Comparison of ENCODE assay signal across 8 cellular contexts in genomic region chr5:33824516-33825195, GRCh38.
DNase-seq lines count a peak whose midpoint lies in the region; ATAC-seq and TF ChIP-seq lines count a peak whose summit lies in the region.
"Had no signal": no experiment of that assay in that cellular context is flagged by ENCODE, and none has a peak within 500 bp of the region (broad histone marks: within the 10 kb centered on the region; RNA-seq: fewer than 3 reads in every experiment).

No MANE protein-coding gene starts in this region.

- peaks cover 7 to 10% of the 10 kb centered on the region in 2 donors for H3K27me3 Mint-ChIP-seq in stimulated activated naive B cell treated with anti-CD40 and anti-IgM and Interleukin-4, amounts not matched to agents 10 μg/mL and 1 μg/mL and 100 μg/mL, for 72 hours

- in situ Hi-C loops in astrocyte of the cerebellum (cut with HindIII; ENCODE audit: low sequenced_read_pairs), result no loop called here

- peaks cover 0 to 2% of the 10 kb centered on the region in 2 donors for H3K9me3 Mint-ChIP-seq in stimulated activated naive B cell treated with anti-CD40 and anti-IgM and Interleukin-4, amounts not matched to agents 10 μg/mL and 1 μg/mL and 100 μg/mL, for 72 hours

- H3K27ac Mint-ChIP-seq in stimulated activated naive B cell treated with anti-CD40 and anti-IgM and Interleukin-4, amounts not matched to agents 10 μg/mL and 1 μg/mL and 100 μg/mL, for 72 hours, result no peak overlapping the region
- H3K27ac Mint-ChIP-seq: memory B cell had no signal

- TF ChIP-seq CTCF in astrocyte of the cerebellum (IDR thresholded peaks at IDR 0.05; ENCODE audit: low read depth, low read length, missing control alignments), result no peak

- DNase-seq in astrocyte of the cerebellum (ENCODE audit: low read depth) (peak; percentile 95), OCI-M2 (lab: John Stamatoyannopoulos, UW; ENCODE audit: unreplicated experiment) (no peak), SHP77 (lab: John Stamatoyannopoulos, UW) (no peak), cerebellum (ENCODE audit: low spot score) (no peak)
- DNase-seq in stimulated activated naive B cell treated with anti-CD40 and anti-IgM and Interleukin-4, amounts not matched to agents 10 μg/mL and 1 μg/mL and 100 μg/mL, for 72 hours, result no peak

- ATAC-seq in GM18907 (IDR thresholded peaks at IDR 0.05; ENCODE audit: unreplicated experiment) (peak; percentile 76), HG03060 (IDR thresholded peaks at IDR 0.05; ENCODE audit: low read depth, unreplicated experiment) (peak; percentile 68)
- peak; percentile 66 to 77 for ATAC-seq in stimulated activated naive B cell treated with anti-CD40 and anti-IgM and Interleukin-4, amounts not matched to agents 10 μg/mL and 1 μg/mL and 100 μg/mL, for 72 hours (replicated peaks)

- no peak overlapping the region for H3K4me3 Mint-ChIP-seq in stimulated activated naive B cell treated with anti-CD40 and anti-IgM and Interleukin-4, amounts not matched to agents 10 μg/mL and 1 μg/mL and 100 μg/mL, for 72 hours
- H3K4me3 Mint-ChIP-seq: memory B cell had no signal

- H3K36me3 Mint-ChIP-seq in stimulated activated naive B cell treated with anti-CD40 and anti-IgM and Interleukin-4, amounts not matched to agents 10 μg/mL and 1 μg/mL and 100 μg/mL, for 72 hours, result no peaks in the 10 kb centered on the region
- H3K36me3 Mint-ChIP-seq: memory B cell had no signal

- no peak overlapping the region for H3K4me3 ChIP-seq in astrocyte of the cerebellum (ENCODE audit: low read depth, low read length)

- H3K4me1 Mint-ChIP-seq in stimulated activated naive B cell treated with anti-CD40 and anti-IgM and Interleukin-4, amounts not matched to agents 10 μg/mL and 1 μg/mL and 100 μg/mL, for 72 hours, result no peaks in the 10 kb centered on the region
- H3K4me1 Mint-ChIP-seq: memory B cell had no signal
